ENCODE assay signal across 18 cellular contexts in the genomic region with DNA sequence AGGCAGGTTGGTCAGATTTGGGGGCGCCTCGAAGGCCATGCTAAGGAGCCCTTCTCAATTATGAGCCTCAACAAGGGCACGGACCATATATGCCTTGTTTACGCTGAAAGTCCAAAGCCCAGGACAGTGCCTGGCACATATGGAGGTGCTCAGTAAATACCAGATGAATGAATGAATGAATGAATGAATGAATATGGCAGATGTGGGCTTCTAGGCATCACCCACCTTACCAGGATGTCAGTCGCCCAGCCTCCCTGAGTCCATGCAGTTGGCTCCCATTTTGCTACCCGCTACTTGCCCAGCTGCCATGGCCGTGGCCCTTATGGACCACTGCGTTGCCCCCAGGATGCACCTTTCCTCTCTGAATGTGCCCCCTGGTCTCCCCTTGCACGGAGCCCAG. TPM values are rescaled to one million over a fixed set of nuclear protein-coding genes. Genes with fewer than 3 reads are reported as not detected.
DNase-seq lines count a peak whose midpoint lies in the region; ATAC-seq and TF ChIP-seq lines count a peak whose summit lies in the region.
"Had no signal": no experiment of that assay in that cellular context is flagged by ENCODE, and none has a peak within 500 bp of the region (broad histone marks: within the 10 kb centered on the region; RNA-seq: fewer than 3 reads in every experiment).

No MANE protein-coding gene starts in this region.

- H3K4me1 ChIP-seq in heart right ventricle (peaks cover 12 to 49% (median 29%) of the 10 kb centered on the region in 9 donors), parathyroid adenoma (peaks cover 26% of the 10 kb centered on the region), ascending aorta (peaks cover 0 to 3% of the 10 kb centered on the region in 2 donors)

- WGBS in heart right ventricle, 2 donors, result 90 to 96% methylated on average over 9 of the region's 9 CpGs

- H3K9me3 ChIP-seq in heart right ventricle (no peaks in the 10 kb centered on the region), parathyroid adenoma (ENCODE audit: control insufficient read depth, low read length) (no peaks in the 10 kb centered on the region), ascending aorta (no peaks in the 10 kb centered on the region)

- H3K36me3 Mint-ChIP-seq in brain (no peaks in the 10 kb centered on the region), nephron progenitor cell (ENCODE audit: low read depth) (no peaks in the 10 kb centered on the region)

- H3K9me3 Mint-ChIP-seq in brain (no peaks in the 10 kb centered on the region), nephron progenitor cell (no peaks in the 10 kb centered on the region)
- H3K9me3 Mint-ChIP-seq: CD4-positive, alpha-beta T cell; HFFc6 had no signal

- H3K4me1 Mint-ChIP-seq in brain, result peaks cover 38% of the 10 kb centered on the region
- H3K4me1 Mint-ChIP-seq in nephron progenitor cell, result peaks cover 61% of the 10 kb centered on the region
- H3K4me1 Mint-ChIP-seq: B cell had no signal

- H2AFZ ChIP-seq in parathyroid adenoma, result no peak overlapping the region

- H3K27me3 ChIP-seq in heart right ventricle (no peaks in the 10 kb centered on the region), parathyroid adenoma (ENCODE audit: control insufficient read depth, insufficient read depth, low read length) (no peaks in the 10 kb centered on the region), ascending aorta (no peaks in the 10 kb centered on the region)

- H3K27ac ChIP-seq in heart right ventricle, result peak overlapping the region in 8 of 10 donors; percentile 27 to 72 (median 62)
- H3K27ac ChIP-seq in parathyroid adenoma, result peak overlapping the region; percentile 57
- no peak overlapping the region for H3K27ac ChIP-seq in ascending aorta

- no peaks in the 10 kb centered on the region for H3K79me2 ChIP-seq in parathyroid adenoma

- H3K4me3 ChIP-seq in heart right ventricle, result no peak overlapping the region
- no peak overlapping the region for H3K4me3 ChIP-seq in parathyroid adenoma (ENCODE audit: low read depth, low read length)
- no peak overlapping the region for H3K4me3 ChIP-seq in ascending aorta

- no peak overlapping the region for H3K4me3 Mint-ChIP-seq in brain
- H3K4me3 Mint-ChIP-seq in nephron progenitor cell, result no peak overlapping the region
- H3K4me3 Mint-ChIP-seq: B cell; CD4-positive, alpha-beta T cell; HFFc6 had no signal

- no peak overlapping the region for H3K4me2 ChIP-seq in parathyroid adenoma (ENCODE audit: low read length)

- H3K9ac ChIP-seq in parathyroid adenoma, result no peak overlapping the region

- no peak for DNase-seq in heart right ventricle
- DNase-seq in left cardiac atrium, result no peak
- no peak for DNase-seq in nephron progenitor cell
- no peak for DNase-seq in HPDE6-E6E7 (ENCODE audit: extremely low spot score)
- DNase-seq in activated gamma-delta T cell treated with Interleukin-2 at 50 U/mL for 16 hours, result no peak
- no peak for DNase-seq in ascending aorta (ENCODE audit: low spot score in 2 of 2)
- DNase-seq: C1 segment of cervical spinal cord; CD4-positive, alpha-beta T cell; DMS153; DMS79 treated with DMSO at 0.1 percent for 48 hours; EL; HCEC 1CT; HFFc6 had no signal

- intact Hi-C loops in heart right ventricle (cut with DNase I), result no loop called here
- intact Hi-C loops in left cardiac atrium (cut with DNase I), result no loop called here
- intact Hi-C loops in ascending aorta (cut with DNase I), result no loop called here

- no peaks in the 10 kb centered on the region for H3K36me3 ChIP-seq in heart right ventricle
- no peaks in the 10 kb centered on the region for H3K36me3 ChIP-seq in parathyroid adenoma (ENCODE audit: control insufficient read depth, insufficient read depth, low read length)
- H3K36me3 ChIP-seq in ascending aorta, result no peaks in the 10 kb centered on the region

- TF ChIP-seq CTCF in heart right ventricle (IDR thresholded peaks at IDR 0.05) (no peak), brain (conservative IDR thresholded peaks at IDR 0.05) (no peak), nephron progenitor cell (IDR thresholded peaks at IDR 0.05) (no peak), parathyroid adenoma (IDR thresholded peaks at IDR 0.05) (no peak), ascending aorta (IDR thresholded peaks at IDR 0.05) (no peak)

- no peak for ATAC-seq in heart right ventricle
- no peak for ATAC-seq in left cardiac atrium

- H3K27me3 Mint-ChIP-seq in brain (no peaks in the 10 kb centered on the region), nephron progenitor cell (ENCODE audit: low read depth, poor library complexity) (peaks cover 13% of the 10 kb centered on the region)
- H3K27me3 Mint-ChIP-seq: CD4-positive, alpha-beta T cell had no signal

- H3K27ac Mint-ChIP-seq in brain (peak overlapping the region in 3 of 5 experiments; percentile 21 to 82 (median 47)), nephron progenitor cell (peak overlapping the region; percentile 78)
- H3K27ac Mint-ChIP-seq: B cell; CD4-positive, alpha-beta T cell; HFFc6 had no signal

RNA-seq across cellular contexts. Expression of a gene that starts 14.7 kb away (rescaled TPM):
- total RNA-seq in heart right ventricle (1 to 10 TPM in 3 of 10 donors, under 1 TPM in 6, not detected in 1; 0.33 to 2.6 (median 0.70) TPM), left cardiac atrium (1 to 10 TPM in 1 of 2 donors, under 1 TPM in 1; 0.74 to 1.1 TPM), ascending aorta (0.85 TPM)
- polyA plus RNA-seq in heart right ventricle (1 to 10 TPM in 1 of 2 donors, under 1 TPM in 1; 0.59 to 2.6 TPM), brain (ENCODE audit: insufficient read depth, low read depth, low replicate concordance) (5.1 TPM)
- total RNA-seq: A172; B cell; CD4-positive, alpha-beta T cell; H4; HFFc6 had no signal

Comparison
In these comparisons a context has a peak if more than half of its experiments do, and no peak if none do; other contexts are left out.
1. H3K27ac ChIP-seq: peak in heart right ventricle (8 of 10) and parathyroid adenoma (single experiment); none in ascending aorta (0 of 2).